In genomic region chr5:132747693-132748440, GRCh38 we compare ENCODE assay signal across 10 cellular contexts. TPM values are rescaled to one million over a fixed set of nuclear protein-coding genes. Genes with fewer than 3 reads are reported as not detected.
DNase-seq lines count a peak whose midpoint lies in the region; ATAC-seq, FAIRE-seq and TF ChIP-seq lines count a peak whose summit lies in the region.
"Had no signal": no experiment of that assay in that cellular context is flagged by ENCODE, and none has a peak within 500 bp of the region (broad histone marks: within the 10 kb centered on the region; RNA-seq: fewer than 3 reads in every experiment).

No MANE protein-coding gene starts in this region.

- no peaks in the 10 kb centered on the region for H3K9me2 ChIP-seq in SK-N-SH

- no peak overlapping the region for H2BK5ac ChIP-seq in mesendoderm (ENCODE audit: low read length)

- H3K27me3 Mint-ChIP-seq in activated naive CD8-positive, alpha-beta T cell treated with anti-CD3 and anti-CD28 coated beads for 36 hours, result peaks cover 13% of the 10 kb centered on the region

- H3K4me2 ChIP-seq in SK-N-SH, result no peak overlapping the region
- H3K4me2 ChIP-seq in mesendoderm (ENCODE audit: low read length), result peak overlapping the region; percentile 25

- H3K27ac ChIP-seq in SK-N-SH (ENCODE audit: low read depth in 2 of 2, low read length in 1 of 2) (no peak overlapping the region), mesendoderm (ENCODE audit: low read depth, low read length) (no peak overlapping the region), testis (no peak overlapping the region)

- peaks cover 31% of the 10 kb centered on the region for H3K4me1 Mint-ChIP-seq in activated naive CD8-positive, alpha-beta T cell treated with anti-CD3 and anti-CD28 coated beads for 36 hours

- TF ChIP-seq CTCF in SK-N-SH (IDR thresholded peaks at IDR 0.05) (no peak), testis (IDR thresholded peaks at IDR 0.05) (no peak), D721Med (IDR thresholded peaks at IDR 0.05; ENCODE audit: insufficient read depth, missing control alignments) (no peak)

- intact Hi-C loops in testis (cut with DNase I; ENCODE audit: low total_unique reads), result no loop called here

- H3K56ac ChIP-seq in mesendoderm (ENCODE audit: low read length), result peak overlapping the region; percentile 49

- no peak for FAIRE-seq in D721Med (lab: Jason Lieb, UNC)
- FAIRE-seq: A204.1, TTC549 had no signal

- H3K4me3 Mint-ChIP-seq in activated naive CD8-positive, alpha-beta T cell treated with anti-CD3 and anti-CD28 coated beads for 36 hours, result peak overlapping the region; percentile 34

- H3K9me3 ChIP-seq in SK-N-SH (no peaks in the 10 kb centered on the region), testis (no peaks in the 10 kb centered on the region)

- no peak for TF ChIP-seq RAD21 in SK-N-SH (IDR thresholded peaks at IDR 0.05; ENCODE audit: low read length)

- no peak overlapping the region for H2AFZ ChIP-seq in SK-N-SH (ENCODE audit: low read depth)

- no peak overlapping the region for H2BK15ac ChIP-seq in mesendoderm (replicated peaks; ENCODE audit: low read depth)

- no peak for TF ChIP-seq POLR2A in testis (IDR thresholded peaks at IDR 0.05)

- H3F3A ChIP-seq in SK-N-SH (replicated peaks; ENCODE audit: insufficient read depth), result no peaks in the 10 kb centered on the region

- H4K20me1 ChIP-seq in SK-N-SH (ENCODE audit: insufficient read depth), result no peaks in the 10 kb centered on the region

- DNase-seq in SK-N-SH, result peak; percentile 24
- DNase-seq in activated naive CD8-positive, alpha-beta T cell treated with anti-CD3 and anti-CD28 coated beads for 36 hours, result peak; percentile 63
- DNase-seq in mesendoderm, result peak; percentile 28
- DNase-seq in testis, result no peak
- DNase-seq in D721Med (ENCODE audit: insufficient read length, low spot score), result no peak
- DNase-seq in NCI-H345 (lab: John Stamatoyannopoulos, UW), result no peak

- H3K4me1 ChIP-seq in SK-N-SH (ENCODE audit: control insufficient read depth in 1 of 2, insufficient read depth in 2 of 2, low read depth in 1 of 2, low read length in 1 of 2) (no peaks in the 10 kb centered on the region; a peak in 1 of 4 replicates), mesendoderm (ENCODE audit: control insufficient read depth, low read depth, low read length) (no peaks in the 10 kb centered on the region), testis (peaks cover 3% of the 10 kb centered on the region)

- H3K36me3 Mint-ChIP-seq in activated naive CD8-positive, alpha-beta T cell treated with anti-CD3 and anti-CD28 coated beads for 36 hours, result peaks cover 24% of the 10 kb centered on the region

- no peak overlapping the region for H2AK5ac ChIP-seq in mesendoderm (ENCODE audit: low read length)

- H3K79me2 ChIP-seq in SK-N-SH (ENCODE audit: insufficient read depth) (no peaks in the 10 kb centered on the region), mesendoderm (ENCODE audit: control insufficient read depth, insufficient read depth, low read length) (no peaks in the 10 kb centered on the region)

- H3K23ac ChIP-seq in mesendoderm (ENCODE audit: low read length), result no peak overlapping the region

- H3K9me3 Mint-ChIP-seq in activated naive CD8-positive, alpha-beta T cell treated with anti-CD3 and anti-CD28 coated beads for 36 hours, result no peaks in the 10 kb centered on the region

- CTCF ChIA-PET in SK-N-SH (lab: Yijun Ruan, JAX), result interaction anchor here (0.7 to 3.3 kb wide), 12 partner anchors 7 to 220 kb away, joined by 3 to 21 read pairs (median 6); partner anchors contain the start of genes KIF3A and SHROOM1

- no peak overlapping the region for H2BK120ac ChIP-seq in mesendoderm (ENCODE audit: low read depth, low read length)

- no peaks in the 10 kb centered on the region for H3K27me3 ChIP-seq in SK-N-SH (ENCODE audit: insufficient read depth)
- peaks cover 21% of the 10 kb centered on the region for H3K27me3 ChIP-seq in mesendoderm (ENCODE audit: insufficient read depth, low read length, poor library complexity)
- no peaks in the 10 kb centered on the region for H3K27me3 ChIP-seq in testis

- no peak for TF ChIP-seq EP300 in SK-N-SH (IDR thresholded peaks at IDR 0.05; ENCODE audit: borderline replicate concordance in 1 of 2, low read depth in 1 of 2, low read length in 1 of 2)

- WGBS in SK-N-SH (ENCODE audit: low lambda C conversion rate), result 97% methylated on average over 43 of the region's 69 CpGs
- WGBS in mesendoderm (ENCODE audit: extremely low coverage, insufficient coverage, low lambda C conversion rate), result no CpG with 5 or more reads among the region's 69 CpGs
- 41 to 52% methylated on average over 26 to 52 of the region's 69 CpGs for WGBS in testis, 2 donors

- no peaks in the 10 kb centered on the region for H3K79me1 ChIP-seq in mesendoderm (ENCODE audit: low read length)

- no peak overlapping the region for H3K4ac ChIP-seq in mesendoderm (ENCODE audit: low read depth, low read length)

- peak overlapping the region; percentile 49 for H3K27ac Mint-ChIP-seq in activated naive CD8-positive, alpha-beta T cell treated with anti-CD3 and anti-CD28 coated beads for 36 hours

- POLR2A ChIA-PET in SK-N-SH (lab: Yijun Ruan, JAX), result interaction anchor here (0.7 kb wide), 1 partner anchor 118 kb away, joined by 3 read pairs; the partner anchor contains the start of genes GDF9 and UQCRQ

- H4K5ac ChIP-seq in mesendoderm (ENCODE audit: low read length), result no peak overlapping the region

- H4K8ac ChIP-seq in mesendoderm (ENCODE audit: low read depth, low read length), result no peak overlapping the region

- H3K36me3 ChIP-seq in SK-N-SH (replicated peaks in 1 of 2; ENCODE audit: control insufficient read depth in 1 of 2, insufficient read depth in 2 of 2, low read length in 1 of 2) (no peaks in the 10 kb centered on the region), mesendoderm (ENCODE audit: control insufficient read depth, insufficient read depth, low read length) (no peaks in the 10 kb centered on the region), testis (ENCODE audit: low read depth, missing control alignments) (no peaks in the 10 kb centered on the region)

- H3K18ac ChIP-seq in mesendoderm (ENCODE audit: low read length), result no peak overlapping the region

- H3K4me3 ChIP-seq in SK-N-SH (ENCODE audit: low read depth in 2 of 2, low read length in 1 of 2), result no peak overlapping the region
- no peak overlapping the region for H3K4me3 ChIP-seq in mesendoderm (ENCODE audit: low read length)
- peak overlapping the region; percentile 39 to 48 for H3K4me3 ChIP-seq in testis

- H3K9ac ChIP-seq in SK-N-SH (no peak overlapping the region), mesendoderm (ENCODE audit: low read length) (no peak overlapping the region)

- ATAC-seq in SK-N-SH treated with all-trans-retinoic acid at 6 μM for 48 hours (no peak), GM21381 (IDR thresholded peaks at IDR 0.05; ENCODE audit: unreplicated experiment) (no peak)

TF ChIP-seq in SK-N-SH treated with all-trans-retinoic acid at 6 μM for 48 hours, 23 proteins besides CTCF, POLR2A, EP300 and RAD21:
- TF ChIP-seq RARB (CRISPR knock-in tag; IDR thresholded peaks at IDR 0.05) (no peak), OSR1 (CRISPR knock-in tag; IDR thresholded peaks at IDR 0.05) (no peak), GLIS3 (CRISPR knock-in tag; IDR thresholded peaks at IDR 0.05) (no peak), ISL1 (CRISPR knock-in tag; IDR thresholded peaks at IDR 0.05) (no peak), TCF4 (CRISPR knock-in tag; IDR thresholded peaks at IDR 0.05; ENCODE audit: borderline replicate concordance) (no peak), PPARA (CRISPR knock-in tag; IDR thresholded peaks at IDR 0.05; ENCODE audit: borderline replicate concordance) (no peak)

RNA-seq across cellular contexts. Expression of gene CCNI2, which starts 0.6 kb away (rescaled TPM):
- 0.05 and 0.34 TPM in 2 replicates for polyA plus RNA-seq in SK-N-SH (2012; rRNA removed)
- 0.06 and 0.16 TPM in 2 replicates for polyA plus RNA-seq in SK-N-SH (2012; cell fraction: cytosol; rRNA removed)
- 0.41 and 0.56 TPM in 2 replicates for polyA plus RNA-seq in SK-N-SH (2012; cell fraction: nucleus; rRNA removed)
- total RNA-seq in activated naive CD8-positive, alpha-beta T cell treated with anti-CD3 and anti-CD28 coated beads for 36 hours, result 1 to 10 TPM; 6.9 to 8.4 TPM
- polyA plus RNA-seq in mesendoderm (2013, experiment 1 of 2), result 0.34 TPM
- polyA plus RNA-seq in mesendoderm (2013, experiment 2 of 2), result 0.45 TPM
- 1 to 10 TPM; 2.7 to 4.5 TPM for total RNA-seq in testis
- 1.1 TPM for polyA plus RNA-seq in testis (ENCODE audit: insufficient read depth, low read depth, low replicate concordance)

RNA-seq across cellular contexts. Expression of gene KIF3A, which starts 10.5 kb away (rescaled TPM):
- polyA plus RNA-seq in SK-N-SH (2012; rRNA removed) (5.1 and 5.2 TPM in 2 replicates), testis (ENCODE audit: insufficient read depth, low read depth, low replicate concordance) (23.2 TPM)
- 6.2 and 9.3 TPM in 2 replicates for polyA plus RNA-seq in SK-N-SH (2012; cell fraction: cytosol; rRNA removed)
- 7.2 and 11.8 TPM in 2 replicates for polyA plus RNA-seq in SK-N-SH (2012; cell fraction: nucleus; rRNA removed)
- total RNA-seq in activated naive CD8-positive, alpha-beta T cell treated with anti-CD3 and anti-CD28 coated beads for 36 hours, result 10 to 100 TPM; 10.7 to 11.1 TPM
- polyA plus RNA-seq in mesendoderm (2013, experiment 1 of 2), result 7.3 TPM
- polyA plus RNA-seq in mesendoderm (2013, experiment 2 of 2), result 6.7 TPM
- 10 to 100 TPM; 30.8 to 38.6 TPM for total RNA-seq in testis

RNA-seq across cellular contexts. Expression of gene SEPTIN8, which starts 29.2 kb away (rescaled TPM):
- 54.9 and 57.6 TPM in 2 replicates for polyA plus RNA-seq in SK-N-SH (2012; rRNA removed)
- polyA plus RNA-seq in SK-N-SH (2012; cell fraction: cytosol; rRNA removed), result 39.8 and 45.4 TPM in 2 replicates
- polyA plus RNA-seq in SK-N-SH (2012; cell fraction: nucleus; rRNA removed), result 106 and 142 TPM in 2 replicates
- 10 to 100 TPM; 21.2 to 22.2 TPM for total RNA-seq in activated naive CD8-positive, alpha-beta T cell treated with anti-CD3 and anti-CD28 coated beads for 36 hours
- 13.7 TPM for polyA plus RNA-seq in mesendoderm (2013, experiment 1 of 2)
- polyA plus RNA-seq in mesendoderm (2013, experiment 2 of 2), result 14.3 TPM
- total RNA-seq in testis, result 10 to 100 TPM; 12.4 to 13.9 TPM
- polyA plus RNA-seq in testis (ENCODE audit: insufficient read depth, low read depth, low replicate concordance), result 16.4 TPM

Comparison
In these comparisons a context has a peak if more than half of its experiments do, and no peak if none do; other contexts are left out.
1. DNase-seq: peak in SK-N-SH (single experiment), activated naive CD8-positive, alpha-beta T cell treated with anti-CD3 and anti-CD28 coated beads for 36 hours (single experiment) and mesendoderm (single experiment); none in testis (single experiment), D721Med (single experiment) and NCI-H345 (single experiment).
2. H3K4me3 ChIP-seq: peak in testis (2 of 2); none in SK-N-SH (0 of 2) and mesendoderm (single experiment).